ENCODE assay signal across 8 cellular contexts in genomic region chr10:30784521-30784895, GRCh38.
A peak's percentile ranks its signal among the peaks of the same experiment; 100 is the strongest.
DNase-seq lines count a peak whose midpoint lies in the region; ATAC-seq and TF ChIP-seq lines count a peak whose summit lies in the region.

No MANE protein-coding gene starts in this region.

- peak; percentile 43 for DNase-seq in NCI-H1092 treated with DMSO at 0.1 percent for 48 hours (lab: John Stamatoyannopoulos, UW)
- DNase-seq in NCI-H1092 (lab: John Stamatoyannopoulos, UW), result no peak
- DNase-seq in WTC11 (ENCODE audit: low spot score), result no peak
- DNase-seq in glutamatergic neuron, result no peak
- no peak for DNase-seq in progenitor cell of endocrine pancreas (ENCODE audit: low spot score, unreplicated experiment)
- no peak for DNase-seq in cortex of kidney (lab: John Stamatoyannopoulos, UW)
- no peak for DNase-seq in nucleus accumbens (lab: John Stamatoyannopoulos, UW)
- no peak for DNase-seq in HEK293T (ENCODE audit: extremely low spot score)

- H3K27ac Mint-ChIP-seq in WTC11, result peak overlapping the region; percentile 84
- H3K27ac Mint-ChIP-seq in glutamatergic neuron (ENCODE audit: unreplicated experiment), result peak overlapping the region; percentile 92
- peak overlapping the region; percentile 54 for H3K27ac Mint-ChIP-seq in progenitor cell of endocrine pancreas

- CTCF ChIA-PET in WTC11 (lab: Charles Lee), result interaction anchor here (0.5 to 3.5 kb wide), 32 partner anchors 13 to 1024 kb away, joined by 3 to 32 read pairs (median 5); partner anchors contain the start of gene ZNF438
- CTCF ChIA-PET in HEK293T (lab: Yijun Ruan, JAX), result interaction anchor here (0.8 to 1.5 kb wide), 5 partner anchors 20 to 986 kb away, joined by 3 to 4 read pairs (median 3); partner anchors contain the start of gene ZNF438

- H3K4me3 Mint-ChIP-seq in WTC11, result peak overlapping the region; percentile 77
- peak overlapping the region; percentile 82 for H3K4me3 Mint-ChIP-seq in glutamatergic neuron (ENCODE audit: unreplicated experiment)
- H3K4me3 Mint-ChIP-seq in progenitor cell of endocrine pancreas (ENCODE audit: low read depth), result peak overlapping the region; percentile 74

- H3K36me3 Mint-ChIP-seq in WTC11, result no peaks in the 10 kb centered on the region
- H3K36me3 Mint-ChIP-seq in glutamatergic neuron (ENCODE audit: unreplicated experiment), result peaks cover under 1% of the 10 kb centered on the region
- H3K36me3 Mint-ChIP-seq in progenitor cell of endocrine pancreas (ENCODE audit: insufficient read depth), result no peaks in the 10 kb centered on the region

- H3K9me3 Mint-ChIP-seq in WTC11, result no peaks in the 10 kb centered on the region
- H3K9me3 Mint-ChIP-seq in glutamatergic neuron (ENCODE audit: unreplicated experiment), result peaks cover 6% of the 10 kb centered on the region
- no peaks in the 10 kb centered on the region for H3K9me3 Mint-ChIP-seq in progenitor cell of endocrine pancreas (ENCODE audit: low read depth)

- no peak for TF ChIP-seq CTCF in WTC11 (IDR thresholded peaks at IDR 0.05)
- TF ChIP-seq CTCF in glutamatergic neuron (IDR thresholded peaks at IDR 0.05; ENCODE audit: partially characterized antibody, unreplicated experiment), result no peak
- TF ChIP-seq CTCF in progenitor cell of endocrine pancreas (IDR thresholded peaks at IDR 0.05; ENCODE audit: unreplicated experiment), result no peak

- H3K4me1 Mint-ChIP-seq in WTC11 (peaks cover 14% of the 10 kb centered on the region), glutamatergic neuron (ENCODE audit: low read depth, unreplicated experiment) (peaks cover 41% of the 10 kb centered on the region), progenitor cell of endocrine pancreas (ENCODE audit: low read depth) (peaks cover 11% of the 10 kb centered on the region)

- ATAC-seq in WTC11, result no peak

- POLR2A ChIA-PET in WTC11 (lab: Charles Lee) (interaction anchor here (0.9 to 1.9 kb wide), 6 partner anchors 30 to 819 kb away, joined by 3 to 12 read pairs (median 6); partner anchors contain the start of gene ZNF438), HEK293T (lab: Yijun Ruan, JAX) (interaction anchor here (1.1 to 2.4 kb wide), 5 partner anchors 13 to 819 kb away, joined by 3 to 18 read pairs (median 7); partner anchors contain the start of gene ZNF438)

- H3K27me3 Mint-ChIP-seq in WTC11 (ENCODE audit: low read depth) (peaks cover 31% of the 10 kb centered on the region), glutamatergic neuron (ENCODE audit: unreplicated experiment) (peaks cover 9% of the 10 kb centered on the region), progenitor cell of endocrine pancreas (peaks cover 23% of the 10 kb centered on the region)

TF ChIP-seq in WTC11, 78 proteins besides CTCF, POLR2A, EP300 and RAD21:
- TF ChIP-seq IRF1 (CRISPR knock-in tag; IDR thresholded peaks at IDR 0.05) (no peak), GTF2I (CRISPR knock-in tag; conservative IDR thresholded peaks at IDR 0.05) (no peak)

TF ChIP-seq in HEK293T, 16 proteins besides CTCF, POLR2A, EP300 and RAD21:
- TF ChIP-seq ZNF384 (IDR thresholded peaks at IDR 0.05) (no peak), ELF4 (IDR thresholded peaks at IDR 0.05) (no peak), ARNT (IDR thresholded peaks at IDR 0.05) (no peak), LEF1 (IDR thresholded peaks at IDR 0.05; ENCODE audit: borderline replicate concordance) (no peak), SP1 (IDR thresholded peaks at IDR 0.05) (no peak), FOXA1 (IDR thresholded peaks at IDR 0.05) (no peak), TARDBP (IDR thresholded peaks at IDR 0.05) (no peak), HDGF (IDR thresholded peaks at IDR 0.05; ENCODE audit: borderline replicate concordance) (no peak), BHLHE40 (IDR thresholded peaks at IDR 0.05; ENCODE audit: borderline replicate concordance) (no peak), SUZ12 (IDR thresholded peaks at IDR 0.05) (no peak), FOXM1 (IDR thresholded peaks at IDR 0.05; ENCODE audit: borderline replicate concordance) (no peak)
